ENCODE assay signal across 1 cellular context in genomic region chr10:104301907-104302690, GRCh38.
TF ChIP-seq lines count a peak whose summit lies in the region.

No MANE protein-coding gene starts in this region.

TF ChIP-seq in IMR-90, 13 proteins besides CTCF, POLR2A, EP300 and RAD21:
- no peak for TF ChIP-seq MAFK (IDR thresholded peaks at IDR 0.05; ENCODE audit: low read depth, low read length)
- TF ChIP-seq CHD1 (IDR thresholded peaks at IDR 0.05; ENCODE audit: low read depth, low read length), result no peak
- no peak for TF ChIP-seq ELK1 (IDR thresholded peaks at IDR 0.05; ENCODE audit: borderline replicate concordance, low read depth, low read length)
- TF ChIP-seq MAZ (IDR thresholded peaks at IDR 0.05; ENCODE audit: borderline replicate concordance, low read depth, low read length), result no peak
- no peak for TF ChIP-seq RCOR1 (IDR thresholded peaks at IDR 0.05; ENCODE audit: insufficient replicate concordance, low read length)
- no peak for TF ChIP-seq MXI1 (IDR thresholded peaks at IDR 0.05; ENCODE audit: borderline replicate concordance, low read depth, low read length)
- no peak for TF ChIP-seq USF2 (IDR thresholded peaks at IDR 0.05; ENCODE audit: low read depth, low read length)
- no peak for TF ChIP-seq FOS (IDR thresholded peaks at IDR 0.05; ENCODE audit: low read depth, low read length)
- TF ChIP-seq CEBPB (IDR thresholded peaks at IDR 0.05; ENCODE audit: low read depth, low read length), result no peak
- TF ChIP-seq NFE2L2 (IDR thresholded peaks at IDR 0.05; ENCODE audit: low read depth, low read length), result no peak
- TF ChIP-seq SMC3 (IDR thresholded peaks at IDR 0.05; ENCODE audit: low read depth, low read length), result no peak
- no peak for TF ChIP-seq BHLHE40 (IDR thresholded peaks at IDR 0.05; ENCODE audit: low read depth, low read length)
- TF ChIP-seq RFX5 (IDR thresholded peaks at IDR 0.05; ENCODE audit: low read depth, low read length), result no peak
